Comparison of ENCODE assay signal across 20 cellular contexts in the genomic region with DNA sequence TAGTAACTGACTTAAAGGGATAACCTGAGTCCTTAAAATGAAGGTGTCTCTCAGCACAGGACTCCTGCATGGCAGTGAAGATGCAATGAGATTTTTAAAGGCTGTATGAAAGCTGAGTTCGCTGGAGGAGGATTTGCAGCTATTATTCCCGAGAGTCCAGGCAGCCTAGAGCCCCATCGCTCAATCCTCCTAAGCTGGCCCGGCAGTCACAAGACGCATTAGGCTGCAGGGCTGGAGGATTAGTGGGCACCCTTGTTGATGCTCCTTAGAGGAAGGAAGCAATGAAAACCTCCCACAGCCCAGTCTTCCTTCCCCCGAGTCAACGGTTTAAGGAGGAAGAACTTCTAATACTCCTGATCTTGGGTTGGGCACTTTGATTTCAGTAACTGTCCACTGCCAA.
DNase-seq lines count a peak whose midpoint lies in the region; TF ChIP-seq lines count a peak whose summit lies in the region.
"Had no signal": no experiment of that assay in that cellular context is flagged by ENCODE, and none has a peak within 500 bp of the region (broad histone marks: within the 10 kb centered on the region; RNA-seq: fewer than 3 reads in every experiment).

No MANE protein-coding gene starts in this region.

- no peaks in the 10 kb centered on the region for H3F3A ChIP-seq in smooth muscle cell (ENCODE audit: low read depth)

- H3K4me1 ChIP-seq in smooth muscle cell (ENCODE audit: low read depth) = peaks cover 5% of the 10 kb centered on the region
- H3K4me1 ChIP-seq: Caco-2 had no signal

- H3K4me2 ChIP-seq in smooth muscle cell = peak overlapping the region; percentile 61

- no peak for TF ChIP-seq CTCF in smooth muscle cell (IDR thresholded peaks at IDR 0.05; ENCODE audit: borderline replicate concordance, insufficient read depth, poor library complexity, severe bottlenecking)

- H3K27me3 ChIP-seq in smooth muscle cell (ENCODE audit: low read depth) = no peaks in the 10 kb centered on the region

- no peak overlapping the region for H3K9ac ChIP-seq in smooth muscle cell (ENCODE audit: low read depth)
- H3K9ac ChIP-seq: GM23248 had no signal

- H3K79me2 ChIP-seq in smooth muscle cell (ENCODE audit: low read depth) = no peaks in the 10 kb centered on the region

- WGBS in smooth muscle cell (ENCODE audit: low lambda C conversion rate) = 33% methylated on average over 7 of the region's 7 CpGs

- DNase-seq in D341Med (ENCODE audit: low spot score) = peak; percentile 69
- peak; percentile 35 for DNase-seq in MV-4-11 (lab: John Stamatoyannopoulos, UW)
- DNase-seq in amniotic epithelial cell (ENCODE audit: low read depth) = peak; percentile 16
- no peak for DNase-seq in smooth muscle cell (lab: John Stamatoyannopoulos, UW; ENCODE audit: unreplicated experiment)
- no peak for DNase-seq in DMS79 (lab: John Stamatoyannopoulos, UW)
- DNase-seq in activated CD4-positive, CD25-positive, alpha-beta regulatory T cell (lab: John Stamatoyannopoulos, UW) = no peak
- DNase-seq in NCI-H187 treated with DMSO at 0.1 percent for 48 hours (lab: John Stamatoyannopoulos, UW) = no peak
- DNase-seq: C1 segment of cervical spinal cord; Caco-2; CD4-positive, alpha-beta memory T cell; DND-41; GM23248; HCEC 1CT; Karpas-422; NCI-H2029 treated with DMSO at 0.1 percent for 48 hours; NCI-H446 treated with DMSO at 0.1 percent for 48 hours; NCI-H526; SHP77; T-cell had no signal

- H3K27ac ChIP-seq in smooth muscle cell (ENCODE audit: low read depth) = no peak overlapping the region
- H3K27ac ChIP-seq: GM23248, RWPE1 had no signal

- no peaks in the 10 kb centered on the region for H4K20me1 ChIP-seq in smooth muscle cell (ENCODE audit: low read depth)

- peak overlapping the region; percentile 33 for H2AFZ ChIP-seq in smooth muscle cell (ENCODE audit: low read depth)
- H2AFZ ChIP-seq: GM23248 had no signal

- H3K4me3 ChIP-seq in smooth muscle cell = no peak overlapping the region
- H3K4me3 ChIP-seq: GM23248 had no signal

- no peaks in the 10 kb centered on the region for H3K36me3 ChIP-seq in smooth muscle cell (ENCODE audit: low read depth)

- H3K9me3 ChIP-seq in smooth muscle cell (replicated peaks; ENCODE audit: low read depth) = no peaks in the 10 kb centered on the region
- H3K9me3 ChIP-seq: Caco-2 had no signal

Comparison
In these comparisons a context has a peak if more than half of its experiments do, and no peak if none do; other contexts are left out.
1. DNase-seq: peak in D341Med (single experiment), MV-4-11 (single experiment) and amniotic epithelial cell (single experiment); none in smooth muscle cell (single experiment), DMS79 (single experiment), activated CD4-positive, CD25-positive, alpha-beta regulatory T cell (0 of 4) and NCI-H187 treated with DMSO at 0.1 percent for 48 hours (single experiment).